ENCODE assay signal across 9 cellular contexts in genomic region chr1:15702722-15703550, GRCh38. TPM values are rescaled to one million over a fixed set of nuclear protein-coding genes. Genes with fewer than 3 reads are reported as not detected.
A peak's percentile ranks its signal among the peaks of the same experiment; 100 is the strongest.
DNase-seq lines count a peak whose midpoint lies in the region; ATAC-seq and TF ChIP-seq lines count a peak whose summit lies in the region.
"Had no signal": no experiment of that assay in that cellular context is flagged by ENCODE, and none has a peak within 500 bp of the region (broad histone marks: within the 10 kb centered on the region; RNA-seq: fewer than 3 reads in every experiment).

No MANE protein-coding gene starts in this region.

- 0 out of 2 replicates have a peak overlapping the region, but pooled peaks have one; percentile 0 for H3K23ac ChIP-seq in IMR-90 (ENCODE audit: low read depth, low read length)

- DNase-seq in IMR-90 (peak; percentile 29), caudate nucleus (lab: John Stamatoyannopoulos, UW) (peak in 5 of 61 donors; percentile 5 to 23 (median 17)), suprapubic skin (ENCODE audit: low spot score in 2 of 2) (no peak), LoVo (ENCODE audit: low spot score) (no peak), 8988T (no peak), HPDE6-E6E7 (ENCODE audit: extremely low spot score) (no peak)

- in situ Hi-C loops in IMR-90 (cut with MboI; ENCODE audit: low sequenced_read_pairs), result no loop called here

- H3K56ac ChIP-seq in IMR-90 (ENCODE audit: extremely low read depth, insufficient read depth, low read length), result no peak overlapping the region

- peak overlapping the region; percentile 0 for H2BK120ac ChIP-seq in IMR-90 (ENCODE audit: low read depth, low read length)

- H3K4me3 ChIP-seq in IMR-90 (ENCODE audit: insufficient read depth, low read depth, low read length) (no peak overlapping the region), suprapubic skin (no peak overlapping the region)

- intact Hi-C loops in IMR-90 (cut with micrococcal nuclease), result loop anchor here (5.0 kb wide), 2 partner anchors 86 to 106 kb away; partner anchors contain the start of gene DDI2

- 0 out of 2 replicates have a peak overlapping the region, but pooled peaks have one; percentile 2 for H4K5ac ChIP-seq in IMR-90 (ENCODE audit: low read depth, low read length)

- BruUV-seq in IMR-90 (replicated peaks; lab: Mats Ljungman, UMichigan), result no TSS peak

- peak overlapping the region; percentile 67 for H2AK9ac ChIP-seq in IMR-90 (replicated peaks; ENCODE audit: low read depth, low read length, poor library complexity)

- no peak overlapping the region for H2AK5ac ChIP-seq in IMR-90 (ENCODE audit: low read depth, low read length)

- 97% methylated on average over 5 of the region's 19 CpGs; no CpG with 5 or more reads in 1 of the 2 experiments for WGBS in IMR-90 (ENCODE audit: extremely low coverage in 2 of 2, insufficient read length in 1 of 2), 2 experiments
- 47% methylated on average over 19 of the region's 19 CpGs for WGBS in suprapubic skin

- H3K4me1 ChIP-seq in IMR-90 (ENCODE audit: control insufficient read depth, insufficient read depth, low read length) (peaks cover 16% of the 10 kb centered on the region; the same call in 1 of the 2 replicates), suprapubic skin (peaks cover 56% of the 10 kb centered on the region)

- POLR2A ChIA-PET in IMR-90 (lab: Charles Lee; ENCODE audit: unreplicated experiment), result no interaction called here

- no peak for TF ChIP-seq EP300 in suprapubic skin (IDR thresholded peaks at IDR 0.05)

- H3K27ac ChIP-seq in IMR-90 (ENCODE audit: insufficient read depth, low read length) (peak overlapping the region; percentile 59; the same call in 1 of the 2 replicates), caudate nucleus (ENCODE audit: low read depth, low read length) (peak overlapping the region; percentile 59), layer of hippocampus (ENCODE audit: low read depth, low read length) (peak overlapping the region; percentile 71), suprapubic skin (peak overlapping the region; percentile 93)

- ATAC-seq in IMR-90 (ENCODE audit: low read depth), result peak; percentile 60
- ATAC-seq in HG03196 (IDR thresholded peaks at IDR 0.05; ENCODE audit: unreplicated experiment), result no peak

- peak overlapping the region; percentile 5; the same call in 1 of the 2 replicates for H3K9ac ChIP-seq in IMR-90 (ENCODE audit: low read depth, low read length)

- H4K8ac ChIP-seq in IMR-90 (ENCODE audit: low read depth in 2 of 2, low read length in 2 of 2), result peak overlapping the region in 1 of 2 experiments; percentile 91; a peak in 1 of 4 replicates

- H4K91ac ChIP-seq in IMR-90 (ENCODE audit: insufficient read depth, low read depth, low read length), result no peak overlapping the region

- H3K18ac ChIP-seq in IMR-90 (ENCODE audit: low read depth, low read length), result peak overlapping the region; percentile 3; the same call in 1 of the 2 replicates

- peaks cover 28% of the 10 kb centered on the region for H4K20me1 ChIP-seq in IMR-90 (ENCODE audit: insufficient read depth, low read length)

- TF ChIP-seq RAD21 in IMR-90 (IDR thresholded peaks at IDR 0.05; ENCODE audit: low read length), result peak; percentile 42

- H3K9me1 ChIP-seq in IMR-90 (ENCODE audit: insufficient read depth, low read length), result peaks cover 10% of the 10 kb centered on the region

- H3K36me3 ChIP-seq in IMR-90 (ENCODE audit: control insufficient read depth, insufficient read depth, low read length) (peaks cover 4% of the 10 kb centered on the region; the same call in 1 of the 2 replicates), suprapubic skin (no peaks in the 10 kb centered on the region)

- peak overlapping the region; percentile 18 for H3K4me2 ChIP-seq in IMR-90 (ENCODE audit: low read depth, low read length)

- dilution Hi-C loops in IMR-90 (cut with HindIII; ENCODE audit: low sequenced_read_pairs, unreplicated experiment), result no loop called here

- H3K27me3 ChIP-seq in IMR-90 (ENCODE audit: control insufficient read depth, insufficient read depth, low read length) (no peaks in the 10 kb centered on the region), layer of hippocampus (ENCODE audit: control insufficient read depth, insufficient read depth, low read length) (no peaks in the 10 kb centered on the region), suprapubic skin (no peaks in the 10 kb centered on the region)

- peak overlapping the region; percentile 14 for H2BK5ac ChIP-seq in IMR-90 (ENCODE audit: low read depth, low read length, poor library complexity, severe bottlenecking)

- TF ChIP-seq CTCF in IMR-90 (conservative IDR thresholded peaks at IDR 0.05; ENCODE audit: low read depth, low read length), result peak; percentile 33; the same call in 1 of the 2 replicates
- no peak for TF ChIP-seq CTCF in suprapubic skin (IDR thresholded peaks at IDR 0.05)

- peaks cover 42 to 71% of the 10 kb centered on the region in 2 experiments for H3K79me1 ChIP-seq in IMR-90 (ENCODE audit: low read depth in 1 of 2, low read length in 2 of 2)

- TF ChIP-seq POLR2A in IMR-90 (IDR thresholded peaks at IDR 0.05; ENCODE audit: low read depth, low read length) (no peak), suprapubic skin (IDR thresholded peaks at IDR 0.05) (no peak)

- peak overlapping the region; percentile 50 for H2AFZ ChIP-seq in IMR-90 (replicated peaks; ENCODE audit: low read length, poor library complexity)

- H3K4ac ChIP-seq in IMR-90 (ENCODE audit: low read depth, low read length), result peak overlapping the region; percentile 56

- H3K9me3 ChIP-seq in IMR-90 (ENCODE audit: control insufficient read depth, insufficient read depth, low read length) (no peaks in the 10 kb centered on the region), suprapubic skin (no peaks in the 10 kb centered on the region)

- H2BK15ac ChIP-seq in IMR-90 (ENCODE audit: low read depth, low read length), result no peak overlapping the region

- H3K14ac ChIP-seq in IMR-90 (replicated peaks; ENCODE audit: low read depth, low read length), result peak overlapping the region; percentile 12; the same call in 1 of the 2 replicates

- H2BK20ac ChIP-seq in IMR-90 (ENCODE audit: low read depth, low read length), result no peak overlapping the region

- CTCF ChIA-PET in IMR-90 (lab: Yijun Ruan, JAX), result no interaction called here

TF ChIP-seq in IMR-90, 13 proteins besides CTCF, POLR2A, EP300 and RAD21:
- no peak for TF ChIP-seq SMC3 (IDR thresholded peaks at IDR 0.05; ENCODE audit: low read depth, low read length)
- no peak for TF ChIP-seq NFE2L2 (IDR thresholded peaks at IDR 0.05; ENCODE audit: low read depth, low read length)
- TF ChIP-seq CHD1 (IDR thresholded peaks at IDR 0.05; ENCODE audit: low read depth, low read length), result no peak
- no peak for TF ChIP-seq RCOR1 (IDR thresholded peaks at IDR 0.05; ENCODE audit: insufficient replicate concordance, low read length)
- TF ChIP-seq FOS (IDR thresholded peaks at IDR 0.05; ENCODE audit: low read depth, low read length), result no peak
- TF ChIP-seq, protein P1, sequence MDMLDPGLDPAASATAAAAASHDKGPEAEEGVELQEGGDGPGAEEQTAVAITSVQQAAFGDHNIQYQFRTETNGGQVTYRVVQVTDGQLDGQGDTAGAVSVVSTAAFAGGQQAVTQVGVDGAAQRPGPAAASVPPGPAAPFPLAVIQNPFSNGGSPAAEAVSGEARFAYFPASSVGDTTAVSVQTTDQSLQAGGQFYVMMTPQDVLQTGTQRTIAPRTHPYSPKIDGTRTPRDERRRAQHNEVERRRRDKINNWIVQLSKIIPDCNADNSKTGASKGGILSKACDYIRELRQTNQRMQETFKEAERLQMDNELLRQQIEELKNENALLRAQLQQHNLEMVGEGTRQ (IDR thresholded peaks at IDR 0.05; ENCODE audit: low read depth, low read length), result no peak
- no peak for TF ChIP-seq RFX5 (IDR thresholded peaks at IDR 0.05; ENCODE audit: low read depth, low read length)
- no peak for TF ChIP-seq CEBPB (IDR thresholded peaks at IDR 0.05; ENCODE audit: low read depth, low read length)
- TF ChIP-seq, protein P2, sequence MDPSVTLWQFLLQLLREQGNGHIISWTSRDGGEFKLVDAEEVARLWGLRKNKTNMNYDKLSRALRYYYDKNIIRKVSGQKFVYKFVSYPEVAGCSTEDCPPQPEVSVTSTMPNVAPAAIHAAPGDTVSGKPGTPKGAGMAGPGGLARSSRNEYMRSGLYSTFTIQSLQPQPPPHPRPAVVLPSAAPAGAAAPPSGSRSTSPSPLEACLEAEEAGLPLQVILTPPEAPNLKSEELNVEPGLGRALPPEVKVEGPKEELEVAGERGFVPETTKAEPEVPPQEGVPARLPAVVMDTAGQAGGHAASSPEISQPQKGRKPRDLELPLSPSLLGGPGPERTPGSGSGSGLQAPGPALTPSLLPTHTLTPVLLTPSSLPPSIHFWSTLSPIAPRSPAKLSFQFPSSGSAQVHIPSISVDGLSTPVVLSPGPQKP (IDR thresholded peaks at IDR 0.05; ENCODE audit: borderline replicate concordance, low read depth, low read length), result no peak
- TF ChIP-seq BHLHE40 (IDR thresholded peaks at IDR 0.05; ENCODE audit: low read depth, low read length), result no peak
- no peak for TF ChIP-seq MAFK (IDR thresholded peaks at IDR 0.05; ENCODE audit: low read depth, low read length)
- no peak for TF ChIP-seq MXI1 (IDR thresholded peaks at IDR 0.05; ENCODE audit: borderline replicate concordance, low read depth, low read length)
- TF ChIP-seq MAZ (IDR thresholded peaks at IDR 0.05; ENCODE audit: borderline replicate concordance, low read depth, low read length), result no peak

RNA-seq across cellular contexts. Expression of gene PLEKHM2, which starts 18.8 kb away (rescaled TPM):
- total RNA-seq in IMR-90 (2012; rRNA removed) (23.1 and 24.7 TPM in 2 replicates), suprapubic skin (10 to 100 TPM; 51.3 to 61.6 (median 55.2) TPM)
- polyA plus RNA-seq in IMR-90 (2012; rRNA removed), result 48.0 and 51.2 TPM in 2 replicates
- 36.8 and 54.1 TPM in 2 replicates for polyA plus RNA-seq in IMR-90 (2012; cell fraction: cytosol; rRNA removed)
- polyA plus RNA-seq in IMR-90 (2012; cell fraction: nucleus; rRNA removed; ENCODE audit: low replicate concordance), result 90.9 and 180 TPM in 2 replicates

RNA-seq across cellular contexts. Expression of gene SLC25A34, which starts 33.1 kb away (rescaled TPM):
- under 0.01 TPM in 1 of 2 replicates, not detected in the other for total RNA-seq in IMR-90 (2012; rRNA removed)
- polyA plus RNA-seq in IMR-90 (2012; rRNA removed), result 0.72 and 1.1 TPM in 2 replicates
- 0.08 and 0.45 TPM in 2 replicates for polyA plus RNA-seq in IMR-90 (2012; cell fraction: cytosol; rRNA removed)
- polyA plus RNA-seq in IMR-90 (2012; cell fraction: nucleus; rRNA removed; ENCODE audit: low replicate concordance), result 5.3 and 9.5 TPM in 2 replicates
- 1 to 10 TPM; 1.3 to 4.3 (median 2.4) TPM for total RNA-seq in suprapubic skin

RNA-seq across cellular contexts. Expression of gene TMEM82, which starts 39.4 kb away (rescaled TPM):
- total RNA-seq in IMR-90 (2012; rRNA removed) (not detected in 2 replicates), suprapubic skin (not detected)
- not detected in 2 replicates for polyA plus RNA-seq in IMR-90 (2012; rRNA removed)
- not detected in 2 replicates for polyA plus RNA-seq in IMR-90 (2012; cell fraction: cytosol; rRNA removed)
- not detected in 2 replicates for polyA plus RNA-seq in IMR-90 (2012; cell fraction: nucleus; rRNA removed; ENCODE audit: low replicate concordance)
- total RNA-seq: subcutaneous adipose tissue had no signal

RNA-seq across cellular contexts. Expression of gene FBLIM1, which starts 55.7 kb away (rescaled TPM):
- total RNA-seq in IMR-90 (2012; rRNA removed) (43.6 and 52.2 TPM in 2 replicates), suprapubic skin (10 to 100 TPM; 24.7 to 43.0 (median 27.4) TPM)
- 140 and 159 TPM in 2 replicates for polyA plus RNA-seq in IMR-90 (2012; rRNA removed)
- polyA plus RNA-seq in IMR-90 (2012; cell fraction: cytosol; rRNA removed), result 157 and 164 TPM in 2 replicates
- polyA plus RNA-seq in IMR-90 (2012; cell fraction: nucleus; rRNA removed; ENCODE audit: low replicate concordance), result 95.1 and 141 TPM in 2 replicates
